ENCODE assay signal across 30 cellular contexts in the genomic region with DNA sequence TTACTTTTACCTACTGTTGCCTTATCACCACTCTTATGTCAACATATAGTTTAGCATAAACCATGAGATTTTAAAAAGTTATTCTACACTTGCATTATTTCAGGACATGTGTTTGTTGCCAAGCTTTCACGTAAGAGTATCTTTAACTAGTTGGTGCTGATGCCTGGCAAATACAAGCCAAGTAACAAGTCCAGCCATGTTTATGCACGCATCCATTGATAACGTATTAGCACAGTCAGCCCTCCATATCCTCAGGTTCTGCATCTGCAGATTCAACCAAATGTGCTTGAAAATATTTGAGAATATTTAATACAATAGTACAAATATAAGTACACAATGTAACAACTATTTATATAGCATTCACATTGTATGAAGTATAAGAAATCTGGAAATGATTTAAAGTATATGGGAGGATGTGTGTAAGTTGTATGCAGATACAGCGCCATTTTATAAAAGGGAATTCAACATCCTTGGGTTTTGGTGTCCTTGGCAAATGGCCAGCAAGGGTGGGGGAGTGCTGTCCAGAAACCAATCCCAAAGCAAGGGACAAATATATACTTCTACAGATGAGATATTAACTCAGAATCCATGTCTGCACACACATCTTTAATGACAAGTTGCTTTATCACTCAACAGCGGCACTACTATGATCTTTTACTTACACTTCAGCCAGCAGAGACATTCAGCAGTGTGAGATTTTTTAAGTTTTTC. TPM values are rescaled to one million over a fixed set of nuclear protein-coding genes. Genes with fewer than 3 reads are reported as not detected.
DNase-seq lines count a peak whose midpoint lies in the region; ATAC-seq, FAIRE-seq and TF ChIP-seq lines count a peak whose summit lies in the region.
"Had no signal": no experiment of that assay in that cellular context is flagged by ENCODE, and none has a peak within 500 bp of the region (broad histone marks: within the 10 kb centered on the region; RNA-seq: fewer than 3 reads in every experiment).

No MANE protein-coding gene starts in this region.

- peaks cover 98% of the 10 kb centered on the region for H3K36me3 ChIP-seq in RWPE2 (ENCODE audit: low read depth)
- peaks cover 97% of the 10 kb centered on the region for H3K36me3 ChIP-seq in K562 (ENCODE audit: control insufficient read depth, insufficient read depth, low read length)
- peaks cover 26% of the 10 kb centered on the region for H3K36me3 ChIP-seq in smooth muscle cell (ENCODE audit: low read depth)

- in situ Hi-C loops in K562 (cut with MboI), result no loop called here

- ATAC-seq in natural killer cell (no peak), RWPE2 (ENCODE audit: low read depth) (no peak), K562 (peak; percentile 1; the same call in 2 of the 3 replicates), GM19351 (IDR thresholded peaks at IDR 0.05; ENCODE audit: unreplicated experiment) (no peak)
- no peak for ATAC-seq in natural killer cell treated with Interleukin-12 subunit alpha and Interleukin-12 subunit beta and Interleukin-15 and Interleukin-18, amount 100 ng/mL, for 72 hours
- ATAC-seq: activated naive CD4-positive, alpha-beta T cell treated with anti-CD3 and anti-CD28 coated beads, Interleukin-2, amount 50 U/mL, for 72 hours; pancreas; stimulated activated naive CD8-positive, alpha-beta T cell treated with anti-CD3 and anti-CD28 coated beads, Interleukin-15, Interleukin-2, amounts not matched to agents 100 U/mL and 50 U/mL, for 24 hours had no signal

- peaks cover 73% of the 10 kb centered on the region for H3F3A ChIP-seq in smooth muscle cell (ENCODE audit: low read depth)

- peaks cover 4% of the 10 kb centered on the region; the same call in 1 of the 2 replicates for H4K20me1 ChIP-seq in K562 (replicated peaks; ENCODE audit: control insufficient read depth, insufficient read depth, low read length)
- H4K20me1 ChIP-seq in smooth muscle cell (ENCODE audit: low read depth), result peaks cover 85% of the 10 kb centered on the region

- TF ChIP-seq EP300 in K562 (IDR thresholded peaks at IDR 0.05; ENCODE audit: low read length), result no peak

- peak; percentile 21 for TF ChIP-seq POLR2A in K562 (conservative IDR thresholded peaks at IDR 0.05)

- no peak overlapping the region for H2AFZ ChIP-seq in K562 (ENCODE audit: low read depth, low read length)
- H2AFZ ChIP-seq in smooth muscle cell (ENCODE audit: low read depth), result no peak overlapping the region
- H2AFZ ChIP-seq: PC-9 had no signal

- H3K9me3 ChIP-seq in RWPE2 (ENCODE audit: severe bottlenecking) (no peaks in the 10 kb centered on the region), K562 (replicated peaks; ENCODE audit: control insufficient read depth, insufficient read depth, low read depth, low read length) (no peaks in the 10 kb centered on the region), smooth muscle cell (replicated peaks; ENCODE audit: low read depth) (no peaks in the 10 kb centered on the region)
- H3K9me3 ChIP-seq: BLaER1 treated with 17β-estradiol and CSF1 and Interleukin-3, amounts not matched to agents 10 nM and 100 nM; Caco-2; pancreas had no signal

- 88% methylated on average over 5 of the region's 5 CpGs for WGBS in K562 (ENCODE audit: insufficient coverage, low coverage, missing lambda C conversion rate)
- 98% methylated on average over 5 of the region's 5 CpGs for WGBS in smooth muscle cell (ENCODE audit: low lambda C conversion rate)

- no peak overlapping the region for H3K4me2 ChIP-seq in K562 (ENCODE audit: insufficient read depth, low read length)
- no peak overlapping the region for H3K4me2 ChIP-seq in smooth muscle cell
- H3K4me2 ChIP-seq: BLaER1 treated with 17β-estradiol and CSF1 and Interleukin-3, amounts not matched to agents 10 nM and 100 nM; PC-9 had no signal

- intact Hi-C loops in natural killer cell (cut with micrococcal nuclease) (no loop called here), K562 (cut with micrococcal nuclease) (loop anchor here (5.0 kb wide), 1 partner anchor 34 kb away; no protein-coding TSS in a partner anchor)

- H3K79me2 ChIP-seq in K562 (ENCODE audit: control insufficient read depth, insufficient read depth, low read length) (peaks cover 57% of the 10 kb centered on the region), smooth muscle cell (ENCODE audit: low read depth) (peaks cover 57% of the 10 kb centered on the region)

- H3K4me1 ChIP-seq in RWPE2 (ENCODE audit: insufficient read depth, poor library complexity, severe bottlenecking), result peaks cover 5% of the 10 kb centered on the region
- peaks cover 0 to 4% of the 10 kb centered on the region in 2 experiments; a peak in 2 of 5 replicates for H3K4me1 ChIP-seq in K562 (replicated peaks in 1 of 2; ENCODE audit: control insufficient read depth in 2 of 2, insufficient read depth in 2 of 2, low read length in 2 of 2)
- H3K4me1 ChIP-seq in smooth muscle cell (ENCODE audit: low read depth), result peaks cover 9% of the 10 kb centered on the region
- H3K4me1 ChIP-seq: Caco-2 had no signal

- H3K27me3 ChIP-seq in RWPE2 (ENCODE audit: insufficient read depth, poor library complexity, severe bottlenecking) (no peaks in the 10 kb centered on the region), K562 (ENCODE audit: control insufficient read depth in 2 of 2, insufficient read depth in 2 of 2, low read length in 2 of 2) (no peaks in the 10 kb centered on the region), smooth muscle cell (ENCODE audit: low read depth) (no peaks in the 10 kb centered on the region)
- H3K27me3 ChIP-seq: BLaER1 treated with 17β-estradiol and CSF1 and Interleukin-3, amounts not matched to agents 10 nM and 100 nM; cardiac muscle cell; pancreas had no signal

- H3K36me3 Mint-ChIP-seq in natural killer cell (peaks cover 25% of the 10 kb centered on the region), osteocyte (ENCODE audit: unreplicated experiment) (peaks cover 60% of the 10 kb centered on the region)
- H3K36me3 Mint-ChIP-seq in natural killer cell treated with Interleukin-12 subunit alpha and Interleukin-12 subunit beta and Interleukin-15 and Interleukin-18, amount 100 ng/mL, for 72 hours, result peaks cover 40% of the 10 kb centered on the region

- no peak for FAIRE-seq in K562 (lab: Jason Lieb, UNC)
- FAIRE-seq: pancreas had no signal

- no peak for TF ChIP-seq RAD21 in K562 (CRISPR knock-in tag; conservative IDR thresholded peaks at IDR 0.05 in 1 of 2, IDR thresholded peaks at IDR 0.05 in 1 of 2)

- H3K4me3 ChIP-seq in RWPE2 (ENCODE audit: severe bottlenecking), result no peak overlapping the region
- H3K4me3 ChIP-seq in K562, result no peak overlapping the region
- no peak overlapping the region for H3K4me3 ChIP-seq in smooth muscle cell
- H3K4me3 ChIP-seq: BLaER1 treated with 17β-estradiol and CSF1 and Interleukin-3, amounts not matched to agents 10 nM and 100 nM; cardiac muscle cell; coronary artery; lung; pancreas; PC-9 had no signal

- H3K4me1 Mint-ChIP-seq in natural killer cell, result peaks cover 21 to 30% of the 10 kb centered on the region in 2 donors
- peaks cover 29 to 35% of the 10 kb centered on the region in 2 donors for H3K4me1 Mint-ChIP-seq in natural killer cell treated with Interleukin-12 subunit alpha and Interleukin-12 subunit beta and Interleukin-15 and Interleukin-18, amount 100 ng/mL, for 72 hours (ENCODE audit: low read depth in 2 of 2)
- peaks cover 21% of the 10 kb centered on the region for H3K4me1 Mint-ChIP-seq in osteocyte (ENCODE audit: unreplicated experiment)

- POLR2A ChIA-PET in K562 (lab: Yijun Ruan, JAX), result interaction anchor here (0.5 to 2.0 kb wide), 14 partner anchors 8 to 565 kb away, joined by 3 to 12 read pairs (median 4); partner anchors contain the start of genes SETD5 and THUMPD3

- H3K9me1 ChIP-seq in K562 (ENCODE audit: control insufficient read depth, insufficient read depth, low read length), result no peaks in the 10 kb centered on the region

- H3K27ac ChIP-seq in RWPE2 (ENCODE audit: poor library complexity, severe bottlenecking) (peak overlapping the region; percentile 33), K562 (ENCODE audit: extremely low read depth, low read depth, low read length) (no peak overlapping the region), smooth muscle cell (ENCODE audit: low read depth) (peak overlapping the region; percentile 72)
- H3K27ac ChIP-seq: BLaER1 treated with 17β-estradiol and CSF1 and Interleukin-3, amounts not matched to agents 10 nM and 100 nM; cardiac muscle cell; coronary artery; pancreas; PC-9 had no signal

- H3K4me3 Mint-ChIP-seq in natural killer cell (no peak overlapping the region), osteocyte (ENCODE audit: unreplicated experiment) (no peak overlapping the region)
- H3K4me3 Mint-ChIP-seq in natural killer cell treated with Interleukin-12 subunit alpha and Interleukin-12 subunit beta and Interleukin-15 and Interleukin-18, amount 100 ng/mL, for 72 hours, result no peak overlapping the region
- H3K4me3 Mint-ChIP-seq: activated CD4-positive, alpha-beta T cell treated with anti-CD3 and anti-CD28 coated beads, Interleukin-2, amount 10 ng/mL, durations not matched to agents 7 days and 5 days; T-helper 2 cell treated with Interferon-gamma antibody and Interleukin-4, amounts not matched to agents 5 μg/mL and 100 μg/mL, for 36 hours had no signal

- TF ChIP-seq CTCF in natural killer cell (IDR thresholded peaks at IDR 0.05) (no peak), RWPE2 (IDR thresholded peaks at IDR 0.05; ENCODE audit: poor library complexity, severe bottlenecking) (no peak), K562 (IDR thresholded peaks at IDR 0.05 in 2 of 3, conservative IDR thresholded peaks at IDR 0.05 in 1 of 3; ENCODE audit: insufficient read depth in 2 of 3, low read depth in 1 of 3, low read length in 3 of 3) (no peak), smooth muscle cell (IDR thresholded peaks at IDR 0.05; ENCODE audit: borderline replicate concordance, insufficient read depth, poor library complexity, severe bottlenecking) (no peak), osteocyte (IDR thresholded peaks at IDR 0.05) (no peak)

- no peaks in the 10 kb centered on the region for H3K27me3 Mint-ChIP-seq in natural killer cell (ENCODE audit: low read depth in 2 of 2)
- H3K27me3 Mint-ChIP-seq in natural killer cell treated with Interleukin-12 subunit alpha and Interleukin-12 subunit beta and Interleukin-15 and Interleukin-18, amount 100 ng/mL, for 72 hours, result no peaks in the 10 kb centered on the region
- H3K27me3 Mint-ChIP-seq in osteocyte (ENCODE audit: unreplicated experiment), result no peaks in the 10 kb centered on the region
- H3K27me3 Mint-ChIP-seq: activated CD4-positive, alpha-beta T cell treated with anti-CD3 and anti-CD28 coated beads, Interleukin-2, amount 10 ng/mL, durations not matched to agents 7 days and 5 days had no signal

- DNase-seq in natural killer cell (no peak), RWPE2 (ENCODE audit: low spot score) (no peak), K562 (ENCODE audit: extremely low read depth in 1 of 4, low spot score in 3 of 4) (no peak), smooth muscle cell (lab: John Stamatoyannopoulos, UW; ENCODE audit: unreplicated experiment) (no peak), RPMI8226 (no peak), osteocyte (ENCODE audit: extremely low spot score, unreplicated experiment) (no peak)
- DNase-seq in natural killer cell treated with Interleukin-12 subunit alpha and Interleukin-12 subunit beta and Interleukin-15 and Interleukin-18, amount 100 ng/mL, for 72 hours (ENCODE audit: low spot score), result no peak
- DNase-seq: activated CD4-positive, alpha-beta T cell treated with anti-CD3 and anti-CD28 coated beads, Interleukin-2, amount 10 ng/mL, durations not matched to agents 7 days and 5 days; aorta; Caco-2; DMS79 treated with DMSO at 0.1 percent for 48 hours; effector CD8-positive, alpha-beta T cell; GDM1; hypothalamus; KBM-7; NCI-H2029 treated with DMSO at 0.1 percent for 48 hours; NCI-H526 treated with DMSO at 0.1 percent for 48 hours; NK-92 treated with Interleukin-12 subunit alpha and Interleukin-12 subunit beta, amount 100 ng/mL, for 24 hours; PC-9; Right ventricle myocardium superior; stimulated activated CD4-positive, alpha-beta T cell treated with anti-CD3 and anti-CD28 coated beads, Interleukin-1b, Interleukin-23, amount 100 ng/mL, for 48 hours; stimulated activated naive CD8-positive, alpha-beta T cell treated with anti-CD3 and anti-CD28 coated beads, Interleukin-15, Interleukin-2, amounts not matched to agents 100 U/mL and 50 U/mL, for 24 hours had no signal

- H3K9ac ChIP-seq in K562 (ENCODE audit: insufficient read depth in 1 of 2, low read depth in 2 of 2, low read length in 2 of 2), result no peak overlapping the region
- H3K9ac ChIP-seq in smooth muscle cell (ENCODE audit: low read depth), result no peak overlapping the region

- CTCF ChIA-PET in K562 (lab: Yijun Ruan, JAX; ENCODE audit: low intra/inter-chr PET ratio), result no interaction called here

- H3K27ac Mint-ChIP-seq in natural killer cell (peak overlapping the region; percentile 22 to 51), osteocyte (ENCODE audit: unreplicated experiment) (no peak overlapping the region)
- H3K27ac Mint-ChIP-seq in natural killer cell treated with Interleukin-12 subunit alpha and Interleukin-12 subunit beta and Interleukin-15 and Interleukin-18, amount 100 ng/mL, for 72 hours, result peak overlapping the region in 1 of 2 donors; percentile 11
- H3K27ac Mint-ChIP-seq: activated CD4-positive, alpha-beta T cell treated with anti-CD3 and anti-CD28 coated beads, Interleukin-2, amount 10 ng/mL, durations not matched to agents 7 days and 5 days; T-helper 2 cell treated with Interferon-gamma antibody and Interleukin-4, amounts not matched to agents 5 μg/mL and 100 μg/mL, for 36 hours had no signal

- BruUV-seq in K562 (replicated peaks; lab: Mats Ljungman, UMichigan), result no TSS peak

- H3K9me3 Mint-ChIP-seq in natural killer cell (no peaks in the 10 kb centered on the region), osteocyte (ENCODE audit: unreplicated experiment) (no peaks in the 10 kb centered on the region)
- H3K9me3 Mint-ChIP-seq in natural killer cell treated with Interleukin-12 subunit alpha and Interleukin-12 subunit beta and Interleukin-15 and Interleukin-18, amount 100 ng/mL, for 72 hours, result no peaks in the 10 kb centered on the region
- H3K9me3 Mint-ChIP-seq: activated CD4-positive, alpha-beta T cell treated with anti-CD3 and anti-CD28 coated beads, Interleukin-2, amount 10 ng/mL, durations not matched to agents 7 days and 5 days; activated naive CD4-positive, alpha-beta T cell treated with anti-CD3 and anti-CD28 coated beads, Interleukin-2, amount 50 U/mL, for 72 hours; T-helper 2 cell treated with Interferon-gamma antibody and Interleukin-4, amounts not matched to agents 5 μg/mL and 100 μg/mL, for 36 hours had no signal

RNA-seq across cellular contexts. Expression of gene SETD5, which starts 8.7 kb away (rescaled TPM):
- 100 to 1,000 TPM; 106 to 154 (median 140) TPM for total RNA-seq in natural killer cell
- total RNA-seq in natural killer cell treated with Interleukin-12 subunit alpha and Interleukin-12 subunit beta and Interleukin-15 and Interleukin-18, amount 100 ng/mL, for 72 hours, result 100 to 1,000 TPM; 131 to 188 TPM
- 501 and 1,010 TPM in 2 replicates for total RNA-seq in K562 (2011; cell fraction: chromatin; rRNA removed; ENCODE audit: low replicate concordance)
- total RNA-seq in K562 (2011; cell fraction: nucleolus; rRNA removed), result 231 and 322 TPM in 2 replicates
- 405 and 463 TPM in 2 replicates for total RNA-seq in K562 (2011; cell fraction: nucleoplasm; rRNA removed)
- total RNA-seq in K562 (2014; rRNA removed), result 60.9 and 61.4 TPM in 2 replicates
- total RNA-seq in K562 (2014; rRNA removed; fragmentation: Illumina TruSeq; extraction: Trizol), result 87.2 and 97.1 TPM in 2 replicates
- 80.3 and 92.2 TPM in 2 replicates for total RNA-seq in K562 (2015; rRNA removed; fragmentation: Illumina TruSeq; extraction: Trizol)
- total RNA-seq in K562 (2021), result 118 and 135 TPM in 2 replicates
- polyA plus RNA-seq in K562 (2011; rRNA removed), result 106 and 130 TPM in 2 replicates
- 46.5 and 86.7 TPM in 2 replicates for polyA plus RNA-seq in K562 (2011; cell fraction: cytosol; rRNA removed)
- polyA plus RNA-seq in K562 (2011; cell fraction: nucleus; rRNA removed), result 413 and 458 TPM in 2 replicates
- 98.7 and 112 TPM in 2 replicates for polyA plus RNA-seq in K562 (2012)
- polyA plus RNA-seq in K562 (2014; fragmentation: Illumina TruSeq; extraction: Trizol), result 108 and 128 TPM in 2 replicates
- polyA plus RNA-seq in K562 (2014; fragmentation: Nextera tagmentation; extraction: Ambion mirVana), result 10 to 100 TPM; 20.8 to 38.8 TPM
- polyA plus RNA-seq in K562 (2014; rRNA removed), result 65.4 and 69.1 TPM in 2 replicates
- polyA minus RNA-seq in K562 (2011; rRNA and poly(A)+ RNA removed), result 199 and 230 TPM in 2 replicates
- polyA minus RNA-seq in K562 (2011; cell fraction: cytosol; rRNA and poly(A)+ RNA removed), result 98.0 and 118 TPM in 2 replicates
- 188 and 330 TPM in 2 replicates for polyA minus RNA-seq in K562 (2011; cell fraction: nucleus; rRNA and poly(A)+ RNA removed)
- total RNA-seq in smooth muscle cell, result 107 and 122 TPM in 2 replicates
- polyA plus RNA-seq in smooth muscle cell, result 133 and 134 TPM in 2 replicates
- total RNA-seq in osteocyte, result 154 and 161 TPM in 2 replicates

RNA-seq across cellular contexts. Expression of gene THUMPD3, which starts 25.9 kb away (rescaled TPM):
- 10 to 100 TPM; 44.0 to 48.8 (median 46.3) TPM for total RNA-seq in natural killer cell
- total RNA-seq in natural killer cell treated with Interleukin-12 subunit alpha and Interleukin-12 subunit beta and Interleukin-15 and Interleukin-18, amount 100 ng/mL, for 72 hours, result 10 to 100 TPM; 54.3 to 55.9 TPM
- 65.1 and 119 TPM in 2 replicates for total RNA-seq in K562 (2011; cell fraction: chromatin; rRNA removed; ENCODE audit: low replicate concordance)
- 39.5 and 43.0 TPM in 2 replicates for total RNA-seq in K562 (2011; cell fraction: nucleolus; rRNA removed)
- 58.4 and 80.8 TPM in 2 replicates for total RNA-seq in K562 (2011; cell fraction: nucleoplasm; rRNA removed)
- total RNA-seq in K562 (2014; rRNA removed), result 74.6 and 75.5 TPM in 2 replicates
- total RNA-seq in K562 (2014; rRNA removed; fragmentation: Illumina TruSeq; extraction: Trizol), result 125 and 131 TPM in 2 replicates
- 111 and 113 TPM in 2 replicates for total RNA-seq in K562 (2015; rRNA removed; fragmentation: Illumina TruSeq; extraction: Trizol)
- total RNA-seq in K562 (2021), result 106 and 114 TPM in 2 replicates
- polyA plus RNA-seq in K562 (2011; rRNA removed), result 115 and 132 TPM in 2 replicates
- polyA plus RNA-seq in K562 (2011; cell fraction: cytosol; rRNA removed), result 37.6 and 59.9 TPM in 2 replicates
- polyA plus RNA-seq in K562 (2011; cell fraction: nucleus; rRNA removed), result 49.9 and 51.8 TPM in 2 replicates
- 85.6 and 109 TPM in 2 replicates for polyA plus RNA-seq in K562 (2012)
- 102 and 118 TPM in 2 replicates for polyA plus RNA-seq in K562 (2014; fragmentation: Illumina TruSeq; extraction: Trizol)
- 10 to 100 TPM; 58.3 to 78.1 TPM for polyA plus RNA-seq in K562 (2014; fragmentation: Nextera tagmentation; extraction: Ambion mirVana)
- 83.9 and 99.5 TPM in 2 replicates for polyA plus RNA-seq in K562 (2014; rRNA removed)
- 305 and 319 TPM in 2 replicates for polyA minus RNA-seq in K562 (2011; rRNA and poly(A)+ RNA removed)
- 40.5 and 64.5 TPM in 2 replicates for polyA minus RNA-seq in K562 (2011; cell fraction: cytosol; rRNA and poly(A)+ RNA removed)
- polyA minus RNA-seq in K562 (2011; cell fraction: nucleus; rRNA and poly(A)+ RNA removed), result 30.8 and 37.4 TPM in 2 replicates
- 11.6 and 21.9 TPM in 2 replicates for total RNA-seq in smooth muscle cell
- 19.5 and 23.2 TPM in 2 replicates for polyA plus RNA-seq in smooth muscle cell
- total RNA-seq in osteocyte, result 43.2 and 45.4 TPM in 2 replicates
